Comparison of ENCODE assay signal across 18 cellular contexts in the genomic region with DNA sequence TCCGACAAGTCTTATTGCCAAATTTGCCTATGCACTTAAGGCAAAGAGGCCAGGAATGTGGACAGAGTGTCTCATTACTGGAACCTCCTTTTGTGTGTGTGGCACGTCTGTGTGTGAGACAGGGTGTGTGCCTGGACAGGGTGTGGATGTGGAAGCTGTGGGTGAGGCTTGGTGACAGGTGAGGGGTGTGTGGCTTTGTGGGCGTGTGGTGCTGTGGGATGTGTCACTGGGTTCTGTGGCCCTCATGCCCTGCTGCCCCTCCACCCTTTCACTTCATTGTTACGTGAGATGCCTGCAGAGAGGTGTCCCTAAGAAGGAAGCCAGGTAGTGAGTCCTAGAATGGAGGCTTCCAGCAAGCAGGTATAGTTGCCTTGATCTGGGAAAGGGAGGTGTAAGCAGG.
DNase-seq lines count a peak whose midpoint lies in the region; ATAC-seq and TF ChIP-seq lines count a peak whose summit lies in the region.
"Had no signal": no experiment of that assay in that cellular context is flagged by ENCODE, and none has a peak within 500 bp of the region (broad histone marks: within the 10 kb centered on the region; RNA-seq: fewer than 3 reads in every experiment).

No MANE protein-coding gene starts in this region.

- no peak overlapping the region for H2AK5ac ChIP-seq in H9 (ENCODE audit: insufficient read length, low read length)

- H4K8ac ChIP-seq in H9 (replicated peaks; ENCODE audit: insufficient read length, low read depth, low read length), result no peak overlapping the region

- no peaks in the 10 kb centered on the region for H3K36me3 Mint-ChIP-seq in H9 (ENCODE audit: insufficient read depth in 1 of 3, low read depth in 3 of 3)
- no peaks in the 10 kb centered on the region for H3K36me3 Mint-ChIP-seq in stimulated activated naive B cell treated with anti-CD40 and anti-IgM and Interleukin-4, amounts not matched to agents 10 μg/mL and 1 μg/mL and 100 μg/mL, for 72 hours
- H3K36me3 Mint-ChIP-seq: CD4-positive, alpha-beta memory T cell had no signal

- H4K5ac ChIP-seq in H9 (ENCODE audit: insufficient read length, low read depth, low read length), result no peak overlapping the region

- no peaks in the 10 kb centered on the region; a peak in 1 of 5 replicates for H3K9me3 Mint-ChIP-seq in H9
- no peaks in the 10 kb centered on the region for H3K9me3 Mint-ChIP-seq in stimulated activated naive B cell treated with anti-CD40 and anti-IgM and Interleukin-4, amounts not matched to agents 10 μg/mL and 1 μg/mL and 100 μg/mL, for 72 hours
- H3K9me3 Mint-ChIP-seq: CD4-positive, alpha-beta memory T cell had no signal

- no CpG with 5 or more reads among the region's 4 CpGs for WGBS in H9 (ENCODE audit: extremely low coverage, insufficient read length, low lambda C conversion rate)

- H2BK20ac ChIP-seq in H9 (ENCODE audit: low read depth, low read length, poor library complexity, severe bottlenecking), result no peak overlapping the region

- no peaks in the 10 kb centered on the region for H4K20me1 ChIP-seq in H9 (ENCODE audit: control insufficient read depth, insufficient read depth, insufficient read length)

- no peak overlapping the region for H3K56ac ChIP-seq in H9 (ENCODE audit: insufficient read length, low read depth, low read length)

- no peak overlapping the region for H2BK15ac ChIP-seq in H9 (ENCODE audit: low read depth, low read length)

- no peak overlapping the region for H2AFZ ChIP-seq in H9 (ENCODE audit: low read length)
- H2AFZ ChIP-seq: GM23248 had no signal

- no peaks in the 10 kb centered on the region for H3K23me2 ChIP-seq in H9 (ENCODE audit: insufficient read length, low read depth, low read length, poor library complexity, severe bottlenecking)

- no peaks in the 10 kb centered on the region for H3K9me3 ChIP-seq in H9 (ENCODE audit: control insufficient read depth, low read depth, low read length)
- H3K9me3 ChIP-seq in HEK293 (ENCODE audit: control insufficient read depth, insufficient read depth, low read depth, low read length), result no peaks in the 10 kb centered on the region

- no peak overlapping the region for H3K9ac ChIP-seq in H9 (ENCODE audit: extremely low read depth, insufficient read length, low read length)
- H3K9ac ChIP-seq: GM23248 had no signal

- H4K91ac ChIP-seq in H9 (ENCODE audit: insufficient read length, low read depth, low read length), result no peak overlapping the region

- 0 out of 2 replicates have a peak overlapping the region, but pooled peaks have one; percentile 64 for H3K14ac ChIP-seq in H9 (ENCODE audit: insufficient read depth, low read length)

- no peak overlapping the region for H2BK12ac ChIP-seq in H9 (ENCODE audit: insufficient read length, low read depth, low read length)

- H3K79me2 ChIP-seq in H9 (ENCODE audit: insufficient read depth, low read length), result no peaks in the 10 kb centered on the region

- no peak overlapping the region for H3K4me2 ChIP-seq in H9 (ENCODE audit: insufficient read depth, insufficient read length, low read length)

- ATAC-seq in left colon (peak; percentile 71), GM21447 (IDR thresholded peaks at IDR 0.05; ENCODE audit: unreplicated experiment) (no peak)
- ATAC-seq in stimulated activated naive B cell treated with anti-CD40 and anti-IgM and Interleukin-4, amounts not matched to agents 10 μg/mL and 1 μg/mL and 100 μg/mL, for 72 hours (replicated peaks), result no peak
- ATAC-seq: HCT116 had no signal

- DNase-seq in H9 (no peak), left colon (no peak), substantia nigra (lab: John Stamatoyannopoulos, UW) (no peak)
- DNase-seq in stimulated activated naive B cell treated with anti-CD40 and anti-IgM and Interleukin-4, amounts not matched to agents 10 μg/mL and 1 μg/mL and 100 μg/mL, for 72 hours, result no peak
- no peak for DNase-seq in activated CD8-positive, alpha-beta memory T cell treated with anti-CD3 and anti-CD28 coated beads, Interleukin-2, amount 50 U/mL, for 4 hours
- DNase-seq: C1 segment of cervical spinal cord; Calu3; CD4-positive, alpha-beta memory T cell; COR-L47; DMS53; DMS79 treated with DMSO at 0.1 percent for 48 hours; GF-D8; GM23248; H7; HFFc6 had no signal

- peak overlapping the region; percentile 21 for H3K18ac ChIP-seq in H9 (ENCODE audit: insufficient read length, low read depth, low read length)

- H3K79me1 ChIP-seq in H9 (ENCODE audit: insufficient read depth, low read depth, low read length, poor library complexity, severe bottlenecking), result no peaks in the 10 kb centered on the region

- H2BK120ac ChIP-seq in H9 (ENCODE audit: low read depth, low read length, poor library complexity, severe bottlenecking), result no peak overlapping the region

- CTCF ChIA-PET in HEK293 (lab: Yijun Ruan, JAX), result no interaction called here

- H3K27me3 Mint-ChIP-seq in H9 (ENCODE audit: low read depth), result no peaks in the 10 kb centered on the region
- peaks cover 1 to 8% of the 10 kb centered on the region in 2 donors for H3K27me3 Mint-ChIP-seq in stimulated activated naive B cell treated with anti-CD40 and anti-IgM and Interleukin-4, amounts not matched to agents 10 μg/mL and 1 μg/mL and 100 μg/mL, for 72 hours
- H3K27me3 Mint-ChIP-seq: CD4-positive, alpha-beta memory T cell had no signal

- peaks cover 26 to 30% of the 10 kb centered on the region in 2 experiments for H3K4me1 Mint-ChIP-seq in H9
- no peaks in the 10 kb centered on the region for H3K4me1 Mint-ChIP-seq in stimulated activated naive B cell treated with anti-CD40 and anti-IgM and Interleukin-4, amounts not matched to agents 10 μg/mL and 1 μg/mL and 100 μg/mL, for 72 hours
- H3K4me1 Mint-ChIP-seq: CD4-positive, alpha-beta memory T cell had no signal

- no peak overlapping the region; a peak in 1 of 7 replicates for H3K27ac Mint-ChIP-seq in H9
- H3K27ac Mint-ChIP-seq in stimulated activated naive B cell treated with anti-CD40 and anti-IgM and Interleukin-4, amounts not matched to agents 10 μg/mL and 1 μg/mL and 100 μg/mL, for 72 hours, result no peak overlapping the region
- H3K27ac Mint-ChIP-seq: CD4-positive, alpha-beta memory T cell; HFFc6 had no signal

- H3K23ac ChIP-seq in H9 (ENCODE audit: insufficient read length, low read depth, low read length), result no peak overlapping the region

- intact Hi-C loops in left colon (cut with DNase I, micrococcal nuclease), result no loop called here

- H3K4me1 ChIP-seq in H9 (ENCODE audit: insufficient read depth, low read length), result no peaks in the 10 kb centered on the region
- H3K4me1 ChIP-seq in HEK293 (ENCODE audit: control insufficient read depth, insufficient read depth, low read length), result no peaks in the 10 kb centered on the region

- no peaks in the 10 kb centered on the region for H3K36me3 ChIP-seq in HEK293 (ENCODE audit: control insufficient read depth in 2 of 2, insufficient read depth in 1 of 2, low read length in 2 of 2)

- H2BK5ac ChIP-seq in H9 (ENCODE audit: insufficient read length, low read length), result no peak overlapping the region

- no peak overlapping the region for H3K4me3 ChIP-seq in HEK293 (ENCODE audit: low read depth, low read length)
- H3K4me3 ChIP-seq: GM23248 had no signal

- TF ChIP-seq CTCF in H9 (conservative IDR thresholded peaks at IDR 0.05) (no peak), HEK293 (tag by site-specific recombination; IDR thresholded peaks at IDR 0.05) (no peak)

- H3K4ac ChIP-seq in H9 (ENCODE audit: low read depth, low read length), result no peak overlapping the region

- no peak overlapping the region for H3K4me3 Mint-ChIP-seq in H9
- H3K4me3 Mint-ChIP-seq in stimulated activated naive B cell treated with anti-CD40 and anti-IgM and Interleukin-4, amounts not matched to agents 10 μg/mL and 1 μg/mL and 100 μg/mL, for 72 hours, result no peak overlapping the region
- H3K4me3 Mint-ChIP-seq: CD4-positive, alpha-beta memory T cell; HFFc6 had no signal

- no peaks in the 10 kb centered on the region for H3K27me3 ChIP-seq in H9 (ENCODE audit: insufficient read depth, low read length)

- POLR2A ChIA-PET in HEK293 (lab: Yijun Ruan, JAX), result no interaction called here

- H3K27ac ChIP-seq in H9 (ENCODE audit: insufficient read length, low read depth, low read length), result no peak overlapping the region
- no peak overlapping the region for H3K27ac ChIP-seq in HEK293 (ENCODE audit: extremely low read depth, low read depth, low read length)
- H3K27ac ChIP-seq in substantia nigra (ENCODE audit: low read depth, low read length, poor library complexity, severe bottlenecking), result peak overlapping the region; percentile 39
- H3K27ac ChIP-seq: GM23248 had no signal

- H3T11ph ChIP-seq in H9 (ENCODE audit: low read length), result no peak overlapping the region

TF ChIP-seq in HEK293, 187 proteins besides CTCF, POLR2A, EP300 and RAD21:
- no peak for TF ChIP-seq ZNF354C (tag by site-specific recombination; IDR thresholded peaks at IDR 0.05; ENCODE audit: borderline replicate concordance, low read depth)
- peak; percentile 70 for TF ChIP-seq KLF1 (tag by site-specific recombination; IDR thresholded peaks at IDR 0.05)
